Comparison of ENCODE assay signal across 17 cellular contexts in genomic region chr20:24943196-24943595, GRCh38. TPM values are rescaled to one million over a fixed set of nuclear protein-coding genes. Genes with fewer than 3 reads are reported as not detected.
A peak's percentile ranks its signal among the peaks of the same experiment; 100 is the strongest.
DNase-seq lines count a peak whose midpoint lies in the region; ATAC-seq and TF ChIP-seq lines count a peak whose summit lies in the region.
"Had no signal": no experiment of that assay in that cellular context is flagged by ENCODE, and none has a peak within 500 bp of the region (broad histone marks: within the 10 kb centered on the region; RNA-seq: fewer than 3 reads in every experiment).

No MANE protein-coding gene starts in this region.

- H3K9me3 Mint-ChIP-seq in endodermal cell (peaks cover 30% of the 10 kb centered on the region), WTC11 (peaks cover 61% of the 10 kb centered on the region)

- POLR2A ChIA-PET in WTC11 (lab: Charles Lee) = no interaction called here

- intact Hi-C loops in posterior vena cava (cut with DNase I) = no loop called here
- intact Hi-C loops in upper lobe of right lung (cut with DNase I) = no loop called here

- ATAC-seq in upper lobe of right lung (no peak), GM19328 (IDR thresholded peaks at IDR 0.05; ENCODE audit: unreplicated experiment) (no peak), WTC11 (no peak)
- ATAC-seq: CD8-positive, alpha-beta T cell; HepG2 had no signal

- H3K9ac ChIP-seq in BLaER1 treated with 17β-estradiol and CSF1 and Interleukin-3, amounts not matched to agents 10 nM and 100 nM = no peak overlapping the region
- H3K9ac ChIP-seq in endodermal cell (ENCODE audit: extremely low read depth, low read length, poor library complexity, severe bottlenecking) = no peak overlapping the region

- CTCF ChIA-PET in WTC11 (lab: Charles Lee) = interaction anchor here (0.7 kb wide), 1 partner anchor 13 kb away, joined by 3 read pairs; no protein-coding TSS in a partner anchor

- H3K4me3 Mint-ChIP-seq in endodermal cell (no peak overlapping the region), WTC11 (no peak overlapping the region)
- H3K4me3 Mint-ChIP-seq: B cell; CD14-positive monocyte; CD8-positive, alpha-beta T cell had no signal

- no peaks in the 10 kb centered on the region for H3K4me1 Mint-ChIP-seq in endodermal cell
- H3K4me1 Mint-ChIP-seq in WTC11 = no peaks in the 10 kb centered on the region
- H3K4me1 Mint-ChIP-seq: B cell had no signal

- DNase-seq in endodermal cell (peak; percentile 18), posterior vena cava (ENCODE audit: low spot score) (peak; percentile 12), upper lobe of right lung (peak; percentile 21), GDM1 (lab: John Stamatoyannopoulos, UW) (no peak), WTC11 (ENCODE audit: low spot score) (no peak)
- DNase-seq: COR-L47, DMS153, DMS79 treated with DMSO at 0.1 percent for 48 hours, EL had no signal

- no peak overlapping the region for H3K4me3 ChIP-seq in BLaER1 treated with 17β-estradiol and CSF1 and Interleukin-3, amounts not matched to agents 10 nM and 100 nM
- H3K4me3 ChIP-seq in endodermal cell (ENCODE audit: low read length) (no peak overlapping the region), upper lobe of right lung (no peak overlapping the region)
- H3K4me3 ChIP-seq: HAP-1 had no signal

- H3K36me3 Mint-ChIP-seq in endodermal cell (ENCODE audit: low read depth) (no peaks in the 10 kb centered on the region), WTC11 (peaks cover 18% of the 10 kb centered on the region; the same call in 1 of the 2 replicates)

- no peak overlapping the region for H3K27ac Mint-ChIP-seq in endodermal cell
- no peak overlapping the region for H3K27ac Mint-ChIP-seq in WTC11
- H3K27ac Mint-ChIP-seq: B cell; CD14-positive monocyte; CD8-positive, alpha-beta T cell had no signal

- H3K9me3 ChIP-seq in BLaER1 treated with 17β-estradiol and CSF1 and Interleukin-3, amounts not matched to agents 10 nM and 100 nM (replicated peaks in 1 of 11) = peaks cover 72 to 92% (median 83%) of the 10 kb centered on the region in 11 experiments
- H3K9me3 ChIP-seq in endodermal cell (ENCODE audit: control insufficient read depth, low read length) (no peaks in the 10 kb centered on the region), upper lobe of right lung (no peaks in the 10 kb centered on the region)
- H3K9me3 ChIP-seq: HAP-1 had no signal

- H3K27me3 Mint-ChIP-seq in endodermal cell (ENCODE audit: insufficient read depth) (peaks cover 20% of the 10 kb centered on the region), WTC11 (ENCODE audit: low read depth) (peaks cover 17% of the 10 kb centered on the region)

- H3K36me3 ChIP-seq in BLaER1 treated with 17β-estradiol and CSF1 and Interleukin-3, amounts not matched to agents 10 nM and 100 nM = peaks cover 0 to 8% (median 0%) of the 10 kb centered on the region in 11 experiments; a peak in 1 of 22 replicates
- H3K36me3 ChIP-seq in endodermal cell (ENCODE audit: control insufficient read depth, insufficient read depth, low read length) = no peaks in the 10 kb centered on the region
- no peaks in the 10 kb centered on the region for H3K36me3 ChIP-seq in upper lobe of right lung
- H3K36me3 ChIP-seq: HAP-1 had no signal

- H4K20me1 ChIP-seq in BLaER1 treated with 17β-estradiol and CSF1 and Interleukin-3, amounts not matched to agents 10 nM and 100 nM = no peaks in the 10 kb centered on the region

- H3K27me3 ChIP-seq in BLaER1 treated with 17β-estradiol and CSF1 and Interleukin-3, amounts not matched to agents 10 nM and 100 nM = no peaks in the 10 kb centered on the region
- H3K27me3 ChIP-seq in endodermal cell (ENCODE audit: control insufficient read depth, insufficient read depth, low read length, poor library complexity, severe bottlenecking) (no peaks in the 10 kb centered on the region), upper lobe of right lung (no peaks in the 10 kb centered on the region)

- H3K4me1 ChIP-seq in BLaER1 treated with 17β-estradiol and CSF1 and Interleukin-3, amounts not matched to agents 10 nM and 100 nM = peaks cover 0 to 20% (median 10%) of the 10 kb centered on the region in 10 experiments; a peak in 10 of 20 replicates
- H3K4me1 ChIP-seq in endodermal cell (ENCODE audit: control insufficient read depth, insufficient read depth, low read length) (no peaks in the 10 kb centered on the region), upper lobe of right lung (no peaks in the 10 kb centered on the region)
- H3K4me1 ChIP-seq: HAP-1 had no signal

- peak overlapping the region in 2 of 11 experiments; percentile 1 to 15; a peak in 1 of 22 replicates for H3K27ac ChIP-seq in BLaER1 treated with 17β-estradiol and CSF1 and Interleukin-3, amounts not matched to agents 10 nM and 100 nM
- H3K27ac ChIP-seq in endodermal cell (ENCODE audit: low read depth, low read length) (no peak overlapping the region), upper lobe of right lung (no peak overlapping the region)

- peak overlapping the region in 7 of 11 experiments; percentile 2 to 49 (median 16); a peak in 10 of 22 replicates for H3K4me2 ChIP-seq in BLaER1 treated with 17β-estradiol and CSF1 and Interleukin-3, amounts not matched to agents 10 nM and 100 nM

- 80 to 93% methylated on average over 1 to 4 of the region's 4 CpGs for WGBS in endodermal cell (ENCODE audit: insufficient coverage in 1 of 2, insufficient read length in 1 of 2), 2 experiments

- TF ChIP-seq CTCF in endodermal cell (conservative IDR thresholded peaks at IDR 0.05) = no peak
- TF ChIP-seq CTCF in upper lobe of right lung (IDR thresholded peaks at IDR 0.05) = no peak
- TF ChIP-seq CTCF in WTC11 (IDR thresholded peaks at IDR 0.05) = no peak

TF ChIP-seq in WTC11, 78 proteins besides CTCF, POLR2A, EP300 and RAD21:
- TF ChIP-seq ZMAT4 (CRISPR knock-in tag; IDR thresholded peaks at IDR 0.05) = no peak
- TF ChIP-seq PRRX2 (CRISPR knock-in tag; IDR thresholded peaks at IDR 0.05) = no peak
- TF ChIP-seq ETV6 (CRISPR knock-in tag; IDR thresholded peaks at IDR 0.05) = no peak
- TF ChIP-seq CDX4 (CRISPR knock-in tag; IDR thresholded peaks at IDR 0.05; ENCODE audit: borderline replicate concordance) = no peak
- TF ChIP-seq ERG (CRISPR knock-in tag; IDR thresholded peaks at IDR 0.05) = no peak
- TF ChIP-seq NR3C1 (CRISPR knock-in tag; conservative IDR thresholded peaks at IDR 0.05; ENCODE audit: low read depth) = no peak

RNA-seq across cellular contexts. Expression of gene CST7, which starts 5.9 kb away (rescaled TPM):
- total RNA-seq in endodermal cell (not detected), posterior vena cava (1 to 10 TPM; 2.5 to 3.4 TPM), upper lobe of right lung (9.6 TPM), WTC11 (2021) (not detected in 3 replicates)
- polyA plus RNA-seq in endodermal cell (2013, experiment 1 of 2) = not detected
- not detected for polyA plus RNA-seq in endodermal cell (2013, experiment 2 of 2)
- total RNA-seq: H1, HepG2 had no signal
- polyA plus RNA-seq: H1, HepG2 had no signal

RNA-seq across cellular contexts. Expression of gene APMAP, which starts 49.4 kb away (rescaled TPM):
- total RNA-seq in endodermal cell (10 to 100 TPM; 60.2 to 65.6 TPM), posterior vena cava (10 to 100 TPM; 32.7 to 45.6 TPM), upper lobe of right lung (73.5 TPM), WTC11 (2021) (55.3 to 64.4 TPM (median 62.1 TPM) in 3 replicates)
- 76.8 TPM for polyA plus RNA-seq in endodermal cell (2013, experiment 1 of 2)
- polyA plus RNA-seq in endodermal cell (2013, experiment 2 of 2) = 70.0 TPM

Comparison
In these comparisons a context has a peak if more than half of its experiments do, and no peak if none do; other contexts are left out.
1. DNase-seq: peak in endodermal cell (single experiment), posterior vena cava (single experiment) and upper lobe of right lung (single experiment); none in GDM1 (single experiment) and WTC11 (single experiment).